Comparison of ENCODE assay signal across 9 cellular contexts in genomic region chr4:73707918-73708577, GRCh38. TPM values are rescaled to one million over a fixed set of nuclear protein-coding genes. Genes with fewer than 3 reads are reported as not detected.
A peak's percentile ranks its signal among the peaks of the same experiment; 100 is the strongest.
DNase-seq lines count a peak whose midpoint lies in the region; TF ChIP-seq lines count a peak whose summit lies in the region.
"Had no signal": no experiment of that assay in that cellular context is flagged by ENCODE, and none has a peak within 500 bp of the region (broad histone marks: within the 10 kb centered on the region; RNA-seq: fewer than 3 reads in every experiment).

No MANE protein-coding gene starts in this region.

- no peaks in the 10 kb centered on the region for H3K27me3 Mint-ChIP-seq in MCF 10A (ENCODE audit: insufficient read depth, unreplicated experiment)

- H3K36me3 ChIP-seq in breast epithelium (no peaks in the 10 kb centered on the region), left ventricle myocardium inferior (no peaks in the 10 kb centered on the region)

- peak overlapping the region; percentile 0 for H3K27ac Mint-ChIP-seq in MCF 10A (ENCODE audit: low read depth, unreplicated experiment)

- no peaks in the 10 kb centered on the region for H3K4me1 ChIP-seq in breast epithelium
- H3K4me1 ChIP-seq in left ventricle myocardium inferior = peaks cover 21% of the 10 kb centered on the region

- H3K4me3 ChIP-seq in breast epithelium = no peak overlapping the region
- no peak overlapping the region for H3K4me3 ChIP-seq in left ventricle myocardium inferior

- H3K9me3 Mint-ChIP-seq in MCF 10A (ENCODE audit: unreplicated experiment) = peaks cover 7% of the 10 kb centered on the region

- H3K27me3 ChIP-seq in breast epithelium = no peaks in the 10 kb centered on the region
- H3K27me3 ChIP-seq in left ventricle myocardium inferior (ENCODE audit: low read depth) = no peaks in the 10 kb centered on the region

- CTCF ChIA-PET in MCF 10A (lab: Yijun Ruan, JAX) = interaction anchor here (0.7 to 1.3 kb wide), 6 partner anchors 9 to 156 kb away, joined by 3 to 8 read pairs (median 4); no protein-coding TSS in a partner anchor

- H3K9me3 ChIP-seq in breast epithelium (no peaks in the 10 kb centered on the region), left ventricle myocardium inferior (replicated peaks) (no peaks in the 10 kb centered on the region)

- intact Hi-C loops in MCF 10A (cut with micrococcal nuclease) (no loop called here), breast epithelium (cut with DNase I; ENCODE audit: low total_unique reads) (no loop called here), left ventricle myocardium inferior (cut with micrococcal nuclease) (no loop called here)

- DNase-seq in MCF 10A (ENCODE audit: unreplicated experiment) (peak; percentile 95), breast epithelium (ENCODE audit: low spot score in 2 of 2) (no peak), SW 1271 (lab: John Stamatoyannopoulos, UW) (peak; percentile 35 to 84), left ventricle myocardium inferior (peak; percentile 54), cerebellar cortex (ENCODE audit: low spot score) (no peak), NCI-H1105 treated with DMSO at 0.1 percent for 48 hours (lab: John Stamatoyannopoulos, UW) (no peak), epidermal melanocyte (ENCODE audit: insufficient read length, low spot score) (no peak), NCI-H2196 (lab: John Stamatoyannopoulos, UW; ENCODE audit: unreplicated experiment) (no peak)
- DNase-seq: MM.1S had no signal

- TSS peak; percentile 35 for BruUV-seq in MCF 10A (replicated peaks; lab: Mats Ljungman, UMichigan)

- H3K4me1 Mint-ChIP-seq in MCF 10A (ENCODE audit: insufficient read depth, unreplicated experiment) = peaks cover 58% of the 10 kb centered on the region

- H3K27ac ChIP-seq in breast epithelium = no peak overlapping the region
- H3K27ac ChIP-seq in left ventricle myocardium inferior (replicated peaks) = peak overlapping the region; percentile 21

- TF ChIP-seq POLR2A in breast epithelium (IDR thresholded peaks at IDR 0.05) = no peak

- no peak overlapping the region for H3K4me3 Mint-ChIP-seq in MCF 10A (ENCODE audit: unreplicated experiment)

- POLR2A ChIA-PET in MCF 10A (lab: Yijun Ruan, JAX) = interaction anchor here (0.6 to 1.8 kb wide), 12 partner anchors 10 to 157 kb away, joined by 3 to 8 read pairs (median 6); partner anchors contain the start of gene CXCL8

- no peak for TF ChIP-seq CTCF in MCF 10A (IDR thresholded peaks at IDR 0.05; ENCODE audit: unreplicated experiment)
- TF ChIP-seq CTCF in breast epithelium (IDR thresholded peaks at IDR 0.05) = no peak
- TF ChIP-seq CTCF in left ventricle myocardium inferior (IDR thresholded peaks at IDR 0.05; ENCODE audit: borderline replicate concordance) = no peak

- no peaks in the 10 kb centered on the region for H3K36me3 Mint-ChIP-seq in MCF 10A (ENCODE audit: insufficient read depth, unreplicated experiment)

RNA-seq across cellular contexts. Expression of gene CXCL8, which starts 32.3 kb away (rescaled TPM):
- total RNA-seq in MCF 10A (2022) (17.0 and 36.2 TPM in 2 replicates), breast epithelium (10 to 100 TPM in 1 of 3 donors, 1 to 10 TPM in 1, under 1 TPM in 1; 0.64 to 33.7 (median 2.6) TPM), left ventricle myocardium inferior (0.30 TPM)

Comparison
In these comparisons a context has a peak if more than half of its experiments do, and no peak if none do; other contexts are left out.
1. DNase-seq: peak in MCF 10A (single experiment), SW 1271 (2 of 2) and left ventricle myocardium inferior (single experiment); none in breast epithelium (0 of 2), cerebellar cortex (single experiment), NCI-H1105 treated with DMSO at 0.1 percent for 48 hours (single experiment), epidermal melanocyte (single experiment) and NCI-H2196 (single experiment).